In genomic region chr19:16429759-16430091, GRCh38 we compare ENCODE assay signal across 1 cellular context.
TF ChIP-seq lines count a peak whose summit lies in the region.

No MANE protein-coding gene starts in this region.

TF ChIP-seq in IMR-90, 13 proteins besides CTCF, POLR2A, EP300 and RAD21:
- TF ChIP-seq NFE2L2 (IDR thresholded peaks at IDR 0.05; ENCODE audit: low read depth, low read length) (no peak), FOS (IDR thresholded peaks at IDR 0.05; ENCODE audit: low read depth, low read length) (no peak), ELK1 (IDR thresholded peaks at IDR 0.05; ENCODE audit: borderline replicate concordance, low read depth, low read length) (no peak), CHD1 (IDR thresholded peaks at IDR 0.05; ENCODE audit: low read depth, low read length) (no peak), MXI1 (IDR thresholded peaks at IDR 0.05; ENCODE audit: borderline replicate concordance, low read depth, low read length) (no peak), MAZ (IDR thresholded peaks at IDR 0.05; ENCODE audit: borderline replicate concordance, low read depth, low read length) (no peak), SMC3 (IDR thresholded peaks at IDR 0.05; ENCODE audit: low read depth, low read length) (no peak), CEBPB (IDR thresholded peaks at IDR 0.05; ENCODE audit: low read depth, low read length) (no peak)
